In genomic region chr6:41200296-41200900, GRCh38 we compare ENCODE assay signal across 8 cellular contexts. TPM values are rescaled to one million over a fixed set of nuclear protein-coding genes. Genes with fewer than 3 reads are reported as not detected.
DNase-seq lines count a peak whose midpoint lies in the region; ATAC-seq, FAIRE-seq and TF ChIP-seq lines count a peak whose summit lies in the region.

No MANE protein-coding gene starts in this region.

- TF ChIP-seq CTCF in heart left ventricle (IDR thresholded peaks at IDR 0.05) = no peak

- TF ChIP-seq POLR2A in heart left ventricle (IDR thresholded peaks at IDR 0.05) = no peak

- WGBS in heart left ventricle, 4 donors = 64 to 87% (median 75%) methylated on average over 2 of the region's 2 CpGs

- peaks cover 0 to 31% (median 0%) of the 10 kb centered on the region in 12 donors for H3K4me1 ChIP-seq in heart left ventricle

- ATAC-seq in GM19043 (IDR thresholded peaks at IDR 0.05; ENCODE audit: low read depth, unreplicated experiment) (peak; percentile 18), heart left ventricle (peak; percentile 42 to 77 (median 52))

- H3K27me3 ChIP-seq in heart left ventricle = peaks cover 0 to 13% (median 7%) of the 10 kb centered on the region in 9 donors

- peak overlapping the region in 2 of 12 donors; percentile 13 to 87 for H3K27ac ChIP-seq in heart left ventricle

- no peak for FAIRE-seq in RCC 7860 (lab: Jason Lieb, UNC)

- intact Hi-C loops in heart left ventricle (cut with DNase I) = no loop called here

- no peaks in the 10 kb centered on the region for H3K9me3 ChIP-seq in heart left ventricle

- H3K36me3 ChIP-seq in heart left ventricle = no peaks in the 10 kb centered on the region

- H3K4me3 ChIP-seq in heart left ventricle = no peak overlapping the region

- DNase-seq in MV-4-11 (lab: John Stamatoyannopoulos, UW) (peak; percentile 96), heart left ventricle (peak in 3 of 5 donors; percentile 37 to 52 (median 47)), SHP77 (lab: John Stamatoyannopoulos, UW) (no peak), NCI-H2081 treated with DMSO at 0.1 percent for 48 hours (lab: John Stamatoyannopoulos, UW) (no peak), RCC 7860 (ENCODE audit: low spot score) (no peak)
- DNase-seq in activated CD8-positive, alpha-beta memory T cell treated with anti-CD3 and anti-CD28 coated beads, Interleukin-2, amount 50 U/mL, for 48 hours = peak; percentile 77
- peak in 2 of 3 experiments; percentile 18 to 19 for DNase-seq in stimulated activated CD4-positive, alpha-beta T cell treated with anti-CD3 and anti-CD28 coated beads, TNF-alpha, amount 100 ng/mL, for 4 hours (ENCODE audit: low read depth in 3 of 3)

RNA-seq across cellular contexts. Expression of gene TREML2, which starts 0.6 kb away (rescaled TPM):
- under 1 TPM in 4 of 9 donors, not detected in 5; 0.07 to 0.32 (median 0.09) TPM for total RNA-seq in heart left ventricle
- polyA plus RNA-seq in heart left ventricle = under 1 TPM in 1 of 2 donors, not detected in 1; 0.07 TPM

RNA-seq across cellular contexts. Expression of gene TREML4, which starts 27.8 kb away (rescaled TPM):
- not detected for total RNA-seq in heart left ventricle
- polyA plus RNA-seq in heart left ventricle = under 1 TPM in 1 of 2 donors, not detected in 1; 0.07 TPM

RNA-seq across cellular contexts. Expression of gene TREM2, which starts 37.5 kb away (rescaled TPM):
- 10 to 100 TPM in 1 of 9 donors, 1 to 10 TPM in 4, under 1 TPM in 2, not detected in 2; 0.40 to 27.1 (median 1.4) TPM for total RNA-seq in heart left ventricle
- polyA plus RNA-seq in heart left ventricle = 1 to 10 TPM in 1 of 2 donors, under 1 TPM in 1; 0.23 to 1.2 TPM

RNA-seq across cellular contexts. Expression of gene TREML1, which starts 46.3 kb away (rescaled TPM):
- under 1 TPM in 1 of 9 donors, not detected in 8; 0.29 TPM for total RNA-seq in heart left ventricle
- polyA plus RNA-seq in heart left ventricle = under 1 TPM in 1 of 2 donors, not detected in 1; 0.07 TPM

Comparison
In these comparisons a context has a peak if more than half of its experiments do, and no peak if none do; other contexts are left out.
1. DNase-seq: peak in MV-4-11 (single experiment), activated CD8-positive, alpha-beta memory T cell treated with anti-CD3 and anti-CD28 coated beads, Interleukin-2, amount 50 U/mL, for 48 hours (single experiment), heart left ventricle (3 of 5) and stimulated activated CD4-positive, alpha-beta T cell treated with anti-CD3 and anti-CD28 coated beads, TNF-alpha, amount 100 ng/mL, for 4 hours (2 of 3); none in SHP77 (0 of 2), NCI-H2081 treated with DMSO at 0.1 percent for 48 hours (single experiment) and RCC 7860 (single experiment).